8 cellular contexts compared by ENCODE assay signal in the genomic region with DNA sequence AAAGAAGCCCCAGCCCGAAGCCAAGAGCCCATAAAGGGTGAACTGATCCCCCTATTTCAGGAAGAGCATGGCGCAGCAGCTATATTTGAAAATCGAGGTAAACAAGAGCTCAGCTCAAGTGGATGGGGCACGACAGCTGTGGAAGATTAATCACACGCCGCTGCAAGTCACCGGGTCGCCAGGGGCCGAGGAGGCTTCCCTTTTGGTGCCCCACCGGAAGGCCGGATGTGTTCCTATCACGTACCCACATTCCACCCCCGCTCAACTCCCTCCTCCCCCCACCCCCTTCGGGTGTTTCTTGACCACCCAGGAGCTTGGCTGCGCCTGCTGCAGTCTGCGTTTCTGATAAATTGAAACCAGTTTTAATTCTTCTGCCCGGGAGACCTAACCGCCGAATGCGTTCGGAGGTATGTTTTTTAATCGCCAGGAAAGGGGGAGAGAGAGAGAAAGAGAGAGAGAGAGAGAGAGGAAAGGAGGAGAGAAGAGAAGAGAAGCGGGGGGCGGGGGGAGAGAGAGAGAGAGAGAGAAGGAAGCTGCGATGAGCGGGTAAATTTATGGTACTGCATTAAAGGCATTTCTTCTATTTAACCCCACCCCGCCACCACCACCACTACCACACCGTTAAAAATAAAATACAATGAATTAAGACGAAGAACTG. TPM values are rescaled to one million over a fixed set of nuclear protein-coding genes. Genes with fewer than 3 reads are reported as not detected.
DNase-seq lines count a peak whose midpoint lies in the region; ATAC-seq and TF ChIP-seq lines count a peak whose summit lies in the region.

No MANE protein-coding gene starts in this region.

- no peaks in the 10 kb centered on the region for H3K9me2 ChIP-seq in PC-9 (ENCODE audit: insufficient read depth)

- H3K9me3 Mint-ChIP-seq in CD4-positive, alpha-beta memory T cell = peaks cover 0 to 4% (median 0%) of the 10 kb centered on the region in 8 donors
- no peaks in the 10 kb centered on the region for H3K9me3 Mint-ChIP-seq in type B pancreatic cell

- peaks cover 16% of the 10 kb centered on the region for H3K27me3 ChIP-seq in CD4-positive, alpha-beta memory T cell (ENCODE audit: insufficient read depth, low read length)
- peaks cover 23% of the 10 kb centered on the region for H3K27me3 ChIP-seq in PC-9 (ENCODE audit: insufficient read depth, low read depth)

- H3K27ac ChIP-seq in CD4-positive, alpha-beta memory T cell (ENCODE audit: low read depth, low read length) = no peak overlapping the region
- H3K27ac ChIP-seq in PC-9 = no peak overlapping the region

- DNase-seq in CD4-positive, alpha-beta memory T cell = no peak
- DNase-seq in HFF-Myc (ENCODE audit: extremely low read depth, low read depth) (no peak), anterior cingulate cortex (lab: John Stamatoyannopoulos, UW) (peak in 33 of 58 donors; percentile 1 to 52 (median 7)), left colon (peak; percentile 16 to 27), type B pancreatic cell (ENCODE audit: extremely low spot score, unreplicated experiment) (peak; percentile 73), PC-9 (no peak)

- H3K36me3 ChIP-seq in CD4-positive, alpha-beta memory T cell (ENCODE audit: insufficient read depth, low read length) = no peaks in the 10 kb centered on the region
- no peaks in the 10 kb centered on the region for H3K36me3 ChIP-seq in PC-9 (ENCODE audit: low read depth)

- ATAC-seq in left colon = no peak
- ATAC-seq in GM19463 (IDR thresholded peaks at IDR 0.05; ENCODE audit: unreplicated experiment) = no peak
- ATAC-seq in HG03095 (IDR thresholded peaks at IDR 0.05; ENCODE audit: unreplicated experiment) = no peak

- no peaks in the 10 kb centered on the region for H3K9me3 ChIP-seq in CD4-positive, alpha-beta memory T cell (ENCODE audit: control insufficient read depth in 1 of 2, low read length in 2 of 2)
- no peaks in the 10 kb centered on the region for H3K9me3 ChIP-seq in PC-9 (ENCODE audit: insufficient read depth, low read depth)

- H3K79me2 ChIP-seq in PC-9 (ENCODE audit: low read depth) = no peaks in the 10 kb centered on the region

- H3K4me1 ChIP-seq in CD4-positive, alpha-beta memory T cell (ENCODE audit: insufficient read depth, low read length) = peaks cover 26% of the 10 kb centered on the region
- H3K4me1 ChIP-seq in PC-9 (replicated peaks; ENCODE audit: insufficient read depth) = no peaks in the 10 kb centered on the region

- TF ChIP-seq CTCF in HFF-Myc (IDR thresholded peaks at IDR 0.05; ENCODE audit: low read depth, low read length, missing control alignments) = no peak
- no peak for TF ChIP-seq CTCF in type B pancreatic cell (conservative IDR thresholded peaks at IDR 0.05)
- TF ChIP-seq CTCF in PC-9 (conservative IDR thresholded peaks at IDR 0.05) = no peak

- H3K4me2 ChIP-seq in PC-9 = no peak overlapping the region

- no peaks in the 10 kb centered on the region for H4K20me1 ChIP-seq in PC-9 (ENCODE audit: insufficient read depth)

- CTCF ChIA-PET in CD4-positive, alpha-beta memory T cell (lab: Charles Lee; ENCODE audit: partially characterized antibody) = interaction anchor here (0.6 kb wide), 1 partner anchor 989 kb away, joined by 4 read pairs; no protein-coding TSS in a partner anchor
- CTCF ChIA-PET in PC-9 (lab: Charles Lee) = no interaction called here

- POLR2A ChIA-PET in CD4-positive, alpha-beta memory T cell (lab: Charles Lee; ENCODE audit: partially characterized antibody) = no interaction called here
- POLR2A ChIA-PET in PC-9 (lab: Charles Lee; ENCODE audit: unreplicated experiment) = no interaction called here

- peak overlapping the region; percentile 66 to 86 (median 76) for H3K4me3 Mint-ChIP-seq in CD4-positive, alpha-beta memory T cell
- H3K4me3 Mint-ChIP-seq in type B pancreatic cell = peak overlapping the region; percentile 90

- H3F3A ChIP-seq in PC-9 (ENCODE audit: insufficient read depth, low read depth) = no peaks in the 10 kb centered on the region

- H3K4me3 ChIP-seq in CD4-positive, alpha-beta memory T cell (ENCODE audit: low read length in 2 of 2) = no peak overlapping the region
- H3K4me3 ChIP-seq in HFF-Myc (replicated peaks; ENCODE audit: low read depth, low read length) = peak overlapping the region; percentile 32
- no peak overlapping the region for H3K4me3 ChIP-seq in PC-9

- H3K27ac Mint-ChIP-seq in CD4-positive, alpha-beta memory T cell = no peak overlapping the region
- peak overlapping the region; percentile 51 for H3K27ac Mint-ChIP-seq in type B pancreatic cell

- no TSS peak for BruUV-seq in PC-9 (replicated peaks; lab: Mats Ljungman, UMichigan)

- peaks cover 39 to 44% of the 10 kb centered on the region in 2 donors for H3K27me3 Mint-ChIP-seq in CD4-positive, alpha-beta memory T cell
- H3K27me3 Mint-ChIP-seq in type B pancreatic cell = peaks cover 59% of the 10 kb centered on the region

- H2AFZ ChIP-seq in PC-9 = no peak overlapping the region

- peaks cover 4 to 30% (median 17%) of the 10 kb centered on the region in 4 donors for H3K4me1 Mint-ChIP-seq in CD4-positive, alpha-beta memory T cell
- peaks cover 28% of the 10 kb centered on the region for H3K4me1 Mint-ChIP-seq in type B pancreatic cell (ENCODE audit: unreplicated experiment)

- intact Hi-C loops in CD4-positive, alpha-beta memory T cell (cut with micrococcal nuclease) = no loop called here
- intact Hi-C loops in left colon (cut with DNase I, micrococcal nuclease) = no loop called here
- intact Hi-C loops in PC-9 (cut with micrococcal nuclease; ENCODE audit: unreplicated experiment) = no loop called here

- H3K36me3 Mint-ChIP-seq in CD4-positive, alpha-beta memory T cell = no peaks in the 10 kb centered on the region
- no peaks in the 10 kb centered on the region for H3K36me3 Mint-ChIP-seq in type B pancreatic cell

RNA-seq across cellular contexts. Expression of a gene that starts 1.8 kb away (rescaled TPM):
- total RNA-seq in CD4-positive, alpha-beta memory T cell = not detected
- polyA plus RNA-seq in CD4-positive, alpha-beta memory T cell = not detected
- total RNA-seq in left colon (under 1 TPM; 0.46 to 0.59 TPM), type B pancreatic cell (ENCODE audit: low replicate concordance) (1.3 and 7.8 TPM in 2 replicates), PC-9 (2021) (not detected in 2 replicates)

Comparison
In these comparisons a context has a peak if more than half of its experiments do, and no peak if none do; other contexts are left out.
1. DNase-seq: peak in anterior cingulate cortex (33 of 58), left colon (2 of 2) and type B pancreatic cell (single experiment); none in CD4-positive, alpha-beta memory T cell (0 of 5), HFF-Myc (single experiment) and PC-9 (0 of 2).